Comparison of ENCODE assay signal across 24 cellular contexts in genomic region chr9:115169003-115169402, GRCh38. TPM values are rescaled to one million over a fixed set of nuclear protein-coding genes. Genes with fewer than 3 reads are reported as not detected.
A peak's percentile ranks its signal among the peaks of the same experiment; 100 is the strongest.
DNase-seq lines count a peak whose midpoint lies in the region; ATAC-seq, FAIRE-seq and TF ChIP-seq lines count a peak whose summit lies in the region.
"Had no signal": no experiment of that assay in that cellular context is flagged by ENCODE, and none has a peak within 500 bp of the region (broad histone marks: within the 10 kb centered on the region; RNA-seq: fewer than 3 reads in every experiment).

No MANE protein-coding gene starts in this region.

- no peak for TF ChIP-seq RAD21 in H1 (IDR thresholded peaks at IDR 0.05 in 1 of 2, conservative IDR thresholded peaks at IDR 0.05 in 1 of 2; ENCODE audit: low read depth in 2 of 2, low read length in 2 of 2)

- no peaks in the 10 kb centered on the region for H3K27me3 Mint-ChIP-seq in astrocyte (ENCODE audit: low read depth, unreplicated experiment)
- peaks cover 0 to 2% of the 10 kb centered on the region in 2 donors for H3K27me3 Mint-ChIP-seq in natural killer cell (ENCODE audit: low read depth in 2 of 2)

- H2BK15ac ChIP-seq in H1 (ENCODE audit: low read length) (no peak overlapping the region), mesendoderm (replicated peaks; ENCODE audit: low read depth) (no peak overlapping the region)

- H3K36me3 ChIP-seq in astrocyte (ENCODE audit: insufficient read depth, low read length): no peaks in the 10 kb centered on the region
- H3K36me3 ChIP-seq in H1 (ENCODE audit: control insufficient read depth in 2 of 4, insufficient read depth in 4 of 4, low read length in 3 of 4): no peaks in the 10 kb centered on the region
- H3K36me3 ChIP-seq in mesendoderm (ENCODE audit: control insufficient read depth, insufficient read depth, low read length): no peaks in the 10 kb centered on the region
- H3K36me3 ChIP-seq: BE2C, BLaER1 had no signal

- DNase-seq in astrocyte (ENCODE audit: low read depth) (no peak), H1 (ENCODE audit: low read depth in 1 of 2, low spot score in 2 of 2) (no peak), mesendoderm (no peak), COLO668 (lab: John Stamatoyannopoulos, UW; ENCODE audit: unreplicated experiment) (no peak), NCI-H774 (lab: John Stamatoyannopoulos, UW) (no peak), natural killer cell (no peak)
- DNase-seq: 8988T; ACHN; BE2C; C1 segment of cervical spinal cord; Caco-2; Calu3; CD4-positive, alpha-beta memory T cell; CD4-positive, CD25-positive, alpha-beta regulatory T cell; CD8-positive, alpha-beta memory T cell; DMS79 treated with DMSO at 0.1 percent for 48 hours; GDM1 had no signal

- 94% methylated on average over 3 of the region's 3 CpGs; no CpG with 5 or more reads in 1 of the 2 experiments for WGBS in H1 (ENCODE audit: extremely low coverage in 1 of 2, insufficient coverage in 1 of 2, insufficient read length in 1 of 2, insufficient replicate concordance in 2 of 2, low coverage in 1 of 2, low lambda C conversion rate in 2 of 2, missing lambda C conversion rate in 1 of 2), 2 experiments
- no CpG with 5 or more reads among the region's 3 CpGs for WGBS in mesendoderm (ENCODE audit: extremely low coverage, insufficient coverage, low lambda C conversion rate)

- H3K27ac ChIP-seq in astrocyte (ENCODE audit: low read depth, low read length) (no peak overlapping the region), H1 (ENCODE audit: low read depth, low read length) (no peak overlapping the region), mesendoderm (ENCODE audit: low read depth, low read length) (no peak overlapping the region)
- H3K27ac ChIP-seq: BLaER1 had no signal

- peak overlapping the region; percentile 36 for H4K91ac ChIP-seq in H1 (replicated peaks; ENCODE audit: insufficient read length, low read length)

- no peaks in the 10 kb centered on the region; the same call in 1 of the 2 replicates for H3K23me2 ChIP-seq in H1 (ENCODE audit: low read depth, low read length)

- no peak overlapping the region for H4K8ac ChIP-seq in H1 (ENCODE audit: extremely low read depth, insufficient read depth, low read length)
- H4K8ac ChIP-seq in mesendoderm (ENCODE audit: low read depth, low read length): no peak overlapping the region

- H3K4ac ChIP-seq in H1 (replicated peaks; ENCODE audit: insufficient read length, low read depth, low read length) (no peak overlapping the region), mesendoderm (ENCODE audit: low read depth, low read length) (no peak overlapping the region)

- peak overlapping the region; percentile 92; the same call in 1 of the 2 replicates for H2BK5ac ChIP-seq in H1 (ENCODE audit: low read depth, low read length)
- H2BK5ac ChIP-seq in mesendoderm (ENCODE audit: low read length): no peak overlapping the region

- H2AFZ ChIP-seq in astrocyte (ENCODE audit: low read depth, low read length): no peak overlapping the region
- H2AFZ ChIP-seq in H1 (ENCODE audit: low read length): no peak overlapping the region

- ATAC-seq in natural killer cell: no peak
- ATAC-seq: GM12878 had no signal

- H3K9me3 Mint-ChIP-seq in astrocyte (ENCODE audit: unreplicated experiment): no peaks in the 10 kb centered on the region
- H3K9me3 Mint-ChIP-seq in natural killer cell: peaks cover 0 to 3% of the 10 kb centered on the region in 2 donors
- H3K9me3 Mint-ChIP-seq: CD8-positive, alpha-beta memory T cell had no signal

- H3K18ac ChIP-seq in H1 (ENCODE audit: extremely low read depth, low read length) (no peak overlapping the region), mesendoderm (ENCODE audit: low read length) (peak overlapping the region; percentile 97)

- H3K4me1 ChIP-seq in astrocyte (ENCODE audit: insufficient read depth, low read length): peaks cover 29% of the 10 kb centered on the region
- peaks cover 0 to 11% (median 9%) of the 10 kb centered on the region in 4 experiments; a peak in 3 of 7 replicates for H3K4me1 ChIP-seq in H1 (replicated peaks in 1 of 4; ENCODE audit: control insufficient read depth in 3 of 4, insufficient read depth in 4 of 4, low read length in 3 of 4)
- peaks cover 3% of the 10 kb centered on the region for H3K4me1 ChIP-seq in mesendoderm (ENCODE audit: control insufficient read depth, low read depth, low read length)
- H3K4me1 ChIP-seq: BE2C, BLaER1, Caco-2 had no signal

- intact Hi-C loops in natural killer cell (cut with micrococcal nuclease): no loop called here

- H2AK5ac ChIP-seq in H1 (ENCODE audit: low read depth, low read length): no peak overlapping the region
- H2AK5ac ChIP-seq in mesendoderm (ENCODE audit: low read length): peak overlapping the region; percentile 1

- H3K23ac ChIP-seq in H1 (ENCODE audit: insufficient read length) (no peak overlapping the region), mesendoderm (ENCODE audit: low read length) (no peak overlapping the region)

- H3K4me2 ChIP-seq in astrocyte (ENCODE audit: low read length): no peak overlapping the region
- H3K4me2 ChIP-seq in H1 (ENCODE audit: insufficient read depth in 1 of 2, low read depth in 2 of 2, low read length in 2 of 2): no peak overlapping the region
- H3K4me2 ChIP-seq in mesendoderm (ENCODE audit: low read length): no peak overlapping the region
- H3K4me2 ChIP-seq: BLaER1 had no signal

- H3K4me3 Mint-ChIP-seq in astrocyte (ENCODE audit: unreplicated experiment): peak overlapping the region; percentile 27
- H3K4me3 Mint-ChIP-seq in natural killer cell: no peak overlapping the region
- H3K4me3 Mint-ChIP-seq: CD14-positive monocyte; CD4-positive, alpha-beta memory T cell; CD4-positive, CD25-positive, alpha-beta regulatory T cell; CD8-positive, alpha-beta memory T cell had no signal

- H2BK12ac ChIP-seq in H1 (ENCODE audit: low read depth, low read length): no peak overlapping the region; the same call in 1 of the 2 replicates

- H3K14ac ChIP-seq in H1 (ENCODE audit: insufficient read length): no peak overlapping the region

- TF ChIP-seq POLR2A in H1 (IDR thresholded peaks at IDR 0.05; ENCODE audit: control extremely low read depth in 1 of 2, low read depth in 2 of 2, low read length in 2 of 2): no peak

- no peaks in the 10 kb centered on the region for H3K36me3 Mint-ChIP-seq in astrocyte (ENCODE audit: low read depth, unreplicated experiment)
- no peaks in the 10 kb centered on the region for H3K36me3 Mint-ChIP-seq in natural killer cell
- H3K36me3 Mint-ChIP-seq: CD14-positive monocyte; CD4-positive, alpha-beta memory T cell; CD4-positive, CD25-positive, alpha-beta regulatory T cell; CD8-positive, alpha-beta memory T cell had no signal

- no peaks in the 10 kb centered on the region for H3K27me3 ChIP-seq in astrocyte (ENCODE audit: insufficient read depth, low read length)
- H3K27me3 ChIP-seq in H1 (replicated peaks in 1 of 4; ENCODE audit: control insufficient read depth in 3 of 4, extremely low read depth in 1 of 4, insufficient read depth in 3 of 4, low read length in 3 of 4): no peaks in the 10 kb centered on the region
- no peaks in the 10 kb centered on the region for H3K27me3 ChIP-seq in mesendoderm (ENCODE audit: insufficient read depth, low read length, poor library complexity)
- H3K27me3 ChIP-seq: BE2C, BLaER1 had no signal

- no peak for TF ChIP-seq EP300 in H1 (IDR thresholded peaks at IDR 0.05; ENCODE audit: borderline replicate concordance in 1 of 2, low read depth in 2 of 2, low read length in 2 of 2)

- H2BK20ac ChIP-seq in H1 (ENCODE audit: low read length): 0 out of 2 replicates have a peak overlapping the region, but pooled peaks have one; percentile 62

- peak overlapping the region; percentile 92 for H3K27ac Mint-ChIP-seq in astrocyte (ENCODE audit: unreplicated experiment)
- H3K27ac Mint-ChIP-seq in natural killer cell: no peak overlapping the region
- H3K27ac Mint-ChIP-seq: CD14-positive monocyte; CD4-positive, alpha-beta memory T cell; CD4-positive, CD25-positive, alpha-beta regulatory T cell; CD8-positive, alpha-beta memory T cell had no signal

- H3K79me1 ChIP-seq in H1 (ENCODE audit: low read depth, low read length) (no peaks in the 10 kb centered on the region), mesendoderm (ENCODE audit: low read length) (no peaks in the 10 kb centered on the region)

- no peaks in the 10 kb centered on the region for H4K20me1 ChIP-seq in astrocyte (ENCODE audit: insufficient read depth, low read length)
- no peaks in the 10 kb centered on the region for H4K20me1 ChIP-seq in H1 (replicated peaks in 1 of 2; ENCODE audit: control insufficient read depth in 1 of 2, insufficient read depth in 2 of 2, low read length in 2 of 2)
- H4K20me1 ChIP-seq: BLaER1 had no signal

- H2BK120ac ChIP-seq in H1 (replicated peaks; ENCODE audit: low read depth, low read length): no peak overlapping the region
- H2BK120ac ChIP-seq in mesendoderm (ENCODE audit: low read depth, low read length): no peak overlapping the region

- H4K5ac ChIP-seq in H1 (ENCODE audit: insufficient read length, low read depth, low read length) (no peak overlapping the region), mesendoderm (ENCODE audit: low read length) (no peak overlapping the region)

- H3K9ac ChIP-seq in astrocyte (ENCODE audit: low read length) (no peak overlapping the region), H1 (replicated peaks in 1 of 4; ENCODE audit: extremely low read depth in 1 of 4, low read depth in 3 of 4, low read length in 3 of 4) (no peak overlapping the region), mesendoderm (ENCODE audit: low read length) (no peak overlapping the region)
- H3K9ac ChIP-seq: BLaER1 had no signal

- TF ChIP-seq CTCF in astrocyte (IDR thresholded peaks at IDR 0.05; ENCODE audit: insufficient read depth, low read depth, low read length) (no peak), H1 (IDR thresholded peaks at IDR 0.05; ENCODE audit: control extremely low read depth in 1 of 3, insufficient read depth in 1 of 3, low read depth in 1 of 3, low read length in 3 of 3) (no peak), natural killer cell (IDR thresholded peaks at IDR 0.05) (no peak)

- POLR2A ChIA-PET in H1 (lab: Charles Lee; ENCODE audit: partially characterized antibody): interaction anchor here (1.4 kb wide), 1 partner anchor 10 kb away, joined by 4 read pairs; no protein-coding TSS in a partner anchor

- no peak overlapping the region for H3K4me3 ChIP-seq in astrocyte (ENCODE audit: insufficient read depth, low read depth, low read length)
- no peak overlapping the region for H3K4me3 ChIP-seq in H1 (ENCODE audit: extremely low read depth in 1 of 4, insufficient read depth in 2 of 4, low read depth in 3 of 4, low read length in 4 of 4)
- no peak overlapping the region for H3K4me3 ChIP-seq in mesendoderm (ENCODE audit: low read length)
- H3K4me3 ChIP-seq: BLaER1, GM12878 had no signal

- CTCF ChIA-PET in H1 (lab: Charles Lee; ENCODE audit: partially characterized antibody): no interaction called here

- H3K79me2 ChIP-seq in astrocyte (ENCODE audit: insufficient read depth, low read length) (no peaks in the 10 kb centered on the region), H1 (ENCODE audit: control insufficient read depth in 1 of 2, insufficient read depth in 2 of 2, low read length in 2 of 2) (no peaks in the 10 kb centered on the region), mesendoderm (ENCODE audit: control insufficient read depth, insufficient read depth, low read length) (no peaks in the 10 kb centered on the region)

- H3K9me3 ChIP-seq in astrocyte (ENCODE audit: insufficient read depth, low read depth, low read length): no peaks in the 10 kb centered on the region
- no peaks in the 10 kb centered on the region for H3K9me3 ChIP-seq in H1 (ENCODE audit: insufficient read depth in 2 of 2, low read depth in 1 of 2, low read length in 1 of 2)
- H3K9me3 ChIP-seq: BE2C, BLaER1, Caco-2 had no signal

- H3K4me1 Mint-ChIP-seq in astrocyte (ENCODE audit: low read depth, unreplicated experiment) (peaks cover 56% of the 10 kb centered on the region), natural killer cell (no peaks in the 10 kb centered on the region)
- H3K4me1 Mint-ChIP-seq: CD14-positive monocyte; CD4-positive, alpha-beta memory T cell; CD4-positive, CD25-positive, alpha-beta regulatory T cell; CD8-positive, alpha-beta memory T cell had no signal

- H3K56ac ChIP-seq in H1 (replicated peaks; ENCODE audit: insufficient read length, low read depth, low read length) (no peak overlapping the region), mesendoderm (ENCODE audit: low read length) (no peak overlapping the region)

- FAIRE-seq in astrocyte (lab: Jason Lieb, UNC) (no peak), H1 (lab: Jason Lieb, UNC) (no peak)
- FAIRE-seq: A204.1, D721Med, GM12878, GM12892, GM18507 had no signal

RNA-seq across cellular contexts. Expression of gene TNC, which starts 51.0 kb away (rescaled TPM):
- 747 and 1,099 TPM in 2 replicates for total RNA-seq in astrocyte
- total RNA-seq in H1 (2021; fragmentation: NEBNext Ultra II Directional; extraction: Animal tissue kit (Norgen Biotek cat#: 25700)): 11.2 and 11.4 TPM in 2 replicates
- 5.5 and 6.2 TPM in 2 replicates for polyA plus RNA-seq in H1 (2011; rRNA removed)
- polyA plus RNA-seq in H1 (2011; cell fraction: cytosol; rRNA removed): 4.6 TPM
- polyA plus RNA-seq in H1 (2011; cell fraction: nucleus; rRNA removed): 11.0 TPM
- 2.6 to 4.0 TPM (median 3.3 TPM) in 4 replicates for polyA plus RNA-seq in H1 (2012, experiment 1 of 2)
- 1.7 TPM for polyA plus RNA-seq in H1 (2012, experiment 2 of 2)
- polyA plus RNA-seq in H1 (2013, experiment 1 of 2): 23.7 TPM
- 17.7 TPM for polyA plus RNA-seq in H1 (2013, experiment 2 of 2)
- 5.0 and 7.3 TPM in 2 replicates for polyA minus RNA-seq in H1 (2011; rRNA and poly(A)+ RNA removed)
- polyA minus RNA-seq in H1 (2011; cell fraction: cytosol; rRNA and poly(A)+ RNA removed): 4.8 TPM
- 4.1 TPM for polyA minus RNA-seq in H1 (2011; cell fraction: nucleus; rRNA and poly(A)+ RNA removed)
- polyA plus RNA-seq in mesendoderm (2013, experiment 1 of 2): 16.1 TPM
- polyA plus RNA-seq in mesendoderm (2013, experiment 2 of 2): 16.9 TPM
- total RNA-seq in natural killer cell: not detected
- total RNA-seq: CD4-positive, alpha-beta memory T cell; CD4-positive, CD25-positive, alpha-beta regulatory T cell had no signal
- polyA plus RNA-seq: CD4-positive, alpha-beta memory T cell; CD4-positive, CD25-positive, alpha-beta regulatory T cell; CD8-positive, alpha-beta memory T cell had no signal

Comparison
In these comparisons a context has a peak if more than half of its experiments do, and no peak if none do; other contexts are left out.
1. RNA of gene TNC, which starts 51.0 kb away (total RNA-seq): 747 to 1,099 TPM in astrocyte; 11.2 to 11.4 TPM in H1 and not detected in natural killer cell; every median in the first group is over 10 times any median in the second.